15 cellular contexts compared by ENCODE assay signal in the genomic region with DNA sequence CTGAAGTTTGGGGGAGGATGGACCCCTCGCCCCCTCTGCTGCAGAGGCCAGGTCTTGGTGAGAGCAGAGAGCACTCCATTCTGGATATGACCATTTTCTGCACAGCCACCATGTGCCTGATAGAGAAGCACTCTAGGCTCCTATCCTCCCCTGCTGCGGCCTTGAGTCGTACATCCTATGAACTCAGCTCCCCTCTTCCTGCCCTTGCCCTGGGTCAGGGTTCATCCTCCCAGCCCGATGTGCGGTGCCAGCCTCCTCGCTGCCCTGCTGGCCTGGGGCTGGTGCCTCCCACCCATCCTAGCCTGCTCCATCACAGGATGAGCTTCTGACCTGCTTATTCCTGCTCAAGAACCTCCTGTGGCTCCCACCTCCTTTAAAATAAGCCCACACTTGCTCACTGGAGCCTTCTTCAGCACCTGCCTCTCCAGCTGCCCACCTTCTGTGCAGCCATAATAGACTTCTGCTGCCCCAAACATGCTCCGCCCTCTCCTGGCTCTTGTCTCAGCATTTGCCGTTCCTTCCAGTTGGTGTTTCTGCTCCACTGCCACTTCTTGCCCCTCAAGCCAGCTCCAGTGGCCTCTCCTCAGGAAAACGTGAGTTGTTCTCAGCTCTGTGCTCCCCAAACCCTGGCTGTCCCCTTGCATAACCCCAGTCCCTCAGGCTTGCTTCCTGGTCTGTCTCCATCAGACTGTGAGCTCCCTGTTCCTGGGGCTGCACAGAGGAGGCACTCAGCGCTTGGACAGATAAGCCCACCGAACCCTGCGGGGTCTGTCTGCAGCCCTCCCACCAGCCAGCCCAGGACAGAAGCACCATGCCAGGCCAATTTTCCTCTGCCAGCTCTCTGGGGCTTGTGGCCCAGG. TPM values are rescaled to one million over a fixed set of nuclear protein-coding genes. Genes with fewer than 3 reads are reported as not detected.
"Had no signal": no experiment of that assay in that cellular context is flagged by ENCODE, and none has a peak within 500 bp of the region (broad histone marks: within the 10 kb centered on the region; RNA-seq: fewer than 3 reads in every experiment).

No MANE protein-coding gene starts in this region.

- H3K4me3 Mint-ChIP-seq: activated naive CD4-positive, alpha-beta T cell treated with anti-CD3 and anti-CD28 coated beads, Interleukin-2, amount 10 ng/mL, durations not matched to agents 7 days and 5 days; activated T-helper 1 cell treated with anti-CD3 and anti-CD28 coated beads, Interleukin-12 subunit alpha, Interleukin-12 subunit beta, Interleukin-2, Interleukin-4 antibody, amounts not matched to agents 30 ng/mL and 10 ng/mL and 1 ng/mL, durations not matched to agents 14 hours and 24 hours and 36 hours; mesothelial cell of epicardium had no signal

- H3K27ac ChIP-seq: cardiac muscle cell, heart left ventricle, lower lobe of right lung, parathyroid adenoma, stomach, testis had no signal

- H3K79me2 ChIP-seq: parathyroid adenoma had no signal

- H3K36me3 ChIP-seq: cardiac muscle cell, heart left ventricle, lower lobe of right lung, stomach had no signal

- H3K9me3 Mint-ChIP-seq: activated naive CD4-positive, alpha-beta T cell treated with anti-CD3 and anti-CD28 coated beads, Interleukin-2, amount 10 ng/mL, durations not matched to agents 7 days and 5 days; activated T-helper 1 cell treated with anti-CD3 and anti-CD28 coated beads, Interleukin-12 subunit alpha, Interleukin-12 subunit beta, Interleukin-2, Interleukin-4 antibody, amounts not matched to agents 30 ng/mL and 10 ng/mL and 1 ng/mL, durations not matched to agents 14 hours and 24 hours and 36 hours; mesothelial cell of epicardium had no signal

- H2AFZ ChIP-seq: parathyroid adenoma had no signal

- H3K4me1 ChIP-seq: heart left ventricle, lower lobe of right lung, parathyroid adenoma, stomach, testis had no signal

- H3K27ac Mint-ChIP-seq: activated naive CD4-positive, alpha-beta T cell treated with anti-CD3 and anti-CD28 coated beads, Interleukin-2, amount 10 ng/mL, durations not matched to agents 7 days and 5 days; activated T-helper 1 cell treated with anti-CD3 and anti-CD28 coated beads, Interleukin-12 subunit alpha, Interleukin-12 subunit beta, Interleukin-2, Interleukin-4 antibody, amounts not matched to agents 30 ng/mL and 10 ng/mL and 1 ng/mL, durations not matched to agents 14 hours and 24 hours and 36 hours; mesothelial cell of epicardium had no signal

- H3K4me3 ChIP-seq: cardiac muscle cell, heart left ventricle, lower lobe of right lung, stomach, testis had no signal

- H3K36me3 Mint-ChIP-seq: activated naive CD4-positive, alpha-beta T cell treated with anti-CD3 and anti-CD28 coated beads, Interleukin-2, amount 10 ng/mL, durations not matched to agents 7 days and 5 days; mesothelial cell of epicardium had no signal

- H3K27me3 ChIP-seq: cardiac muscle cell, heart left ventricle, testis had no signal

- H3K9me3 ChIP-seq: heart left ventricle, lower lobe of right lung, stomach, testis had no signal

- H3K4me1 Mint-ChIP-seq: activated naive CD4-positive, alpha-beta T cell treated with anti-CD3 and anti-CD28 coated beads, Interleukin-2, amount 10 ng/mL, durations not matched to agents 7 days and 5 days; mesothelial cell of epicardium had no signal

- ATAC-seq: heart left ventricle, left colon, lower lobe of right lung had no signal

- H3K9ac ChIP-seq: parathyroid adenoma had no signal

- DNase-seq: activated CD4-positive, CD25-positive, alpha-beta regulatory T cell treated with anti-CD3 and anti-CD28 coated beads, Interleukin-2, amount 50 U/mL, for 72 hours; activated naive CD4-positive, alpha-beta T cell treated with anti-CD3 and anti-CD28 coated beads, Interleukin-2, amount 10 ng/mL, durations not matched to agents 7 days and 5 days; heart left ventricle; left colon; lower lobe of right lung; stimulated activated CD4-positive, alpha-beta T cell treated with anti-CD3 and anti-CD28 coated beads, Interleukin-1b, Interleukin-23, amount 100 ng/mL, for 48 hours; stomach; testis had no signal

RNA-seq across cellular contexts. Expression of gene MORN5, which starts 44.3 kb away (rescaled TPM):
- total RNA-seq: activated CD8-positive, alpha-beta memory T cell treated with anti-CD3 and anti-CD28 coated beads for 36 hours; activated T-helper 1 cell treated with anti-CD3 and anti-CD28 coated beads, Interleukin-12 subunit alpha, Interleukin-12 subunit beta, Interleukin-2, Interleukin-4 antibody, amounts not matched to agents 30 ng/mL and 10 ng/mL and 1 ng/mL, durations not matched to agents 14 hours and 24 hours and 36 hours; cardiac muscle cell; dermis microvascular lymphatic vessel endothelial cell; epithelial cell of proximal tubule; heart left ventricle; mesothelial cell of epicardium had no signal
- polyA plus RNA-seq: cardiac muscle cell, heart left ventricle had no signal
